In genomic region chr2:236544362-236544761, GRCh38 we compare ENCODE assay signal across 20 cellular contexts. TPM values are rescaled to one million over a fixed set of nuclear protein-coding genes. Genes with fewer than 3 reads are reported as not detected.
DNase-seq lines count a peak whose midpoint lies in the region; ATAC-seq and TF ChIP-seq lines count a peak whose summit lies in the region.
"Had no signal": no experiment of that assay in that cellular context is flagged by ENCODE, and none has a peak within 500 bp of the region (broad histone marks: within the 10 kb centered on the region; RNA-seq: fewer than 3 reads in every experiment).

No MANE protein-coding gene starts in this region.

- peaks cover 0 to 14% of the 10 kb centered on the region in 2 donors for H3K36me3 Mint-ChIP-seq in activated T-cell treated with anti-CD3 and anti-CD28 coated beads, Interleukin-2, amount 50 U/mL, for 72 hours (ENCODE audit: insufficient read depth in 2 of 2)
- peaks cover 27% of the 10 kb centered on the region for H3K36me3 Mint-ChIP-seq in activated naive CD8-positive, alpha-beta T cell treated with anti-CD3 and anti-CD28 coated beads, Interleukin-2, amount 50 U/mL, for 24 hours (ENCODE audit: low read depth)

- DNase-seq in activated T-cell treated with anti-CD3 and anti-CD28 coated beads, Interleukin-2, amount 50 U/mL, for 72 hours: no peak
- DNase-seq in activated T-cell treated with anti-CD3 and anti-CD28 coated beads, Interleukin-2, amount 50 U/mL, for 48 hours: no peak
- no peak for DNase-seq in activated naive CD8-positive, alpha-beta T cell treated with anti-CD3 and anti-CD28 coated beads, Interleukin-2, amount 50 U/mL, for 24 hours
- peak; percentile 68 for DNase-seq in posterior vena cava (ENCODE audit: low spot score)
- DNase-seq: activated gamma-delta T cell; DMS79 treated with DMSO at 0.1 percent for 48 hours; Karpas-422; mesenchymal stem cell; NCI-H1048; NCI-H2029 treated with DMSO at 0.1 percent for 48 hours; nephron progenitor cell; PC-9; SHP77 treated with DMSO at 0.1 percent for 48 hours; sigmoid colon; stimulated activated naive CD4-positive, alpha-beta T cell; tibial artery had no signal

- peak overlapping the region; percentile 97 for H3K27ac ChIP-seq in DOHH2 (ENCODE audit: low read depth, low read length)
- H3K27ac ChIP-seq: PC-9, sigmoid colon, tibial artery had no signal

- H3K79me2 ChIP-seq in DOHH2 (ENCODE audit: control insufficient read depth, low read length): peaks cover 11% of the 10 kb centered on the region; the same call in 1 of the 2 replicates

- peaks cover 3 to 4% of the 10 kb centered on the region in 2 donors for H3K9me3 Mint-ChIP-seq in activated T-cell treated with anti-CD3 and anti-CD28 coated beads, Interleukin-2, amount 50 U/mL, for 72 hours
- no peaks in the 10 kb centered on the region for H3K9me3 Mint-ChIP-seq in activated naive CD8-positive, alpha-beta T cell treated with anti-CD3 and anti-CD28 coated beads, Interleukin-2, amount 50 U/mL, for 24 hours

- H3K4me1 ChIP-seq in DOHH2 (ENCODE audit: control insufficient read depth, low read length): peaks cover 92% of the 10 kb centered on the region

- ATAC-seq in activated T-cell treated with anti-CD3 and anti-CD28 coated beads, Interleukin-2, amount 50 U/mL, for 72 hours (replicated peaks in 1 of 2): no peak
- no peak for ATAC-seq in activated naive CD8-positive, alpha-beta T cell treated with anti-CD3 and anti-CD28 coated beads, Interleukin-2, amount 50 U/mL, for 24 hours
- ATAC-seq in HG02642 (IDR thresholded peaks at IDR 0.05; ENCODE audit: poor library complexity, unreplicated experiment) (no peak), HG03159 (IDR thresholded peaks at IDR 0.05; ENCODE audit: unreplicated experiment) (no peak), HG03521 (IDR thresholded peaks at IDR 0.05; ENCODE audit: unreplicated experiment) (no peak)

- peaks cover 26% of the 10 kb centered on the region for H3F3A ChIP-seq in DOHH2 (ENCODE audit: control insufficient read depth, insufficient read depth)

- peak overlapping the region; percentile 66; the same call in 1 of the 2 replicates for H3K4me3 ChIP-seq in DOHH2 (ENCODE audit: low read length)
- H3K4me3 ChIP-seq: PC-9, sigmoid colon, tibial artery had no signal

- no peaks in the 10 kb centered on the region for H4K20me1 ChIP-seq in DOHH2 (ENCODE audit: control insufficient read depth, insufficient read depth, low read depth, low read length)

- no peak overlapping the region for H3K4me3 Mint-ChIP-seq in activated T-cell treated with anti-CD3 and anti-CD28 coated beads, Interleukin-2, amount 50 U/mL, for 72 hours
- H3K4me3 Mint-ChIP-seq in activated naive CD8-positive, alpha-beta T cell treated with anti-CD3 and anti-CD28 coated beads, Interleukin-2, amount 50 U/mL, for 24 hours: no peak overlapping the region
- H3K4me3 Mint-ChIP-seq: nephron progenitor cell had no signal

- H3K27me3 Mint-ChIP-seq in activated T-cell treated with anti-CD3 and anti-CD28 coated beads, Interleukin-2, amount 50 U/mL, for 72 hours (ENCODE audit: low read depth): no peaks in the 10 kb centered on the region
- no peaks in the 10 kb centered on the region for H3K27me3 Mint-ChIP-seq in activated naive CD8-positive, alpha-beta T cell treated with anti-CD3 and anti-CD28 coated beads, Interleukin-2, amount 50 U/mL, for 24 hours

- peak overlapping the region; percentile 84 for H3K4me2 ChIP-seq in DOHH2 (ENCODE audit: low read length)
- H3K4me2 ChIP-seq: PC-9 had no signal

- TF ChIP-seq CTCF in DOHH2 (IDR thresholded peaks at IDR 0.05; ENCODE audit: low read depth, low read length, poor library complexity, severe bottlenecking): no peak

- no peaks in the 10 kb centered on the region for H3K9me3 ChIP-seq in DOHH2 (ENCODE audit: control insufficient read depth, insufficient read depth, low read length)

- no peaks in the 10 kb centered on the region for H3K9me2 ChIP-seq in DOHH2 (replicated peaks; ENCODE audit: control insufficient read depth, low read length)

- peaks cover 87% of the 10 kb centered on the region for H3K4me1 Mint-ChIP-seq in activated T-cell treated with anti-CD3 and anti-CD28 coated beads, Interleukin-2, amount 50 U/mL, for 72 hours (ENCODE audit: low read depth)
- H3K4me1 Mint-ChIP-seq in activated naive CD8-positive, alpha-beta T cell treated with anti-CD3 and anti-CD28 coated beads, Interleukin-2, amount 50 U/mL, for 24 hours: peaks cover 92% of the 10 kb centered on the region

- H3K36me3 ChIP-seq in DOHH2 (ENCODE audit: control insufficient read depth, low read length): peaks cover 9% of the 10 kb centered on the region; the same call in 1 of the 2 replicates
- H3K36me3 ChIP-seq: sigmoid colon, tibial artery had no signal

- peak overlapping the region; percentile 94 for H3K27ac Mint-ChIP-seq in activated T-cell treated with anti-CD3 and anti-CD28 coated beads, Interleukin-2, amount 50 U/mL, for 72 hours
- peak overlapping the region; percentile 28 for H3K27ac Mint-ChIP-seq in activated naive CD8-positive, alpha-beta T cell treated with anti-CD3 and anti-CD28 coated beads, Interleukin-2, amount 50 U/mL, for 24 hours
- H3K27ac Mint-ChIP-seq: nephron progenitor cell had no signal

- H3K27me3 ChIP-seq in DOHH2 (ENCODE audit: control insufficient read depth, low read length): no peaks in the 10 kb centered on the region
- H3K27me3 ChIP-seq: sigmoid colon, tibial artery had no signal

- intact Hi-C loops in posterior vena cava (cut with DNase I): no loop called here

RNA-seq across cellular contexts. Expression of gene ACKR3, which starts 25.3 kb away (rescaled TPM):
- 1 to 10 TPM in 1 of 2 donors, under 1 TPM in 1; 0.83 to 1.0 TPM for total RNA-seq in activated T-cell treated with anti-CD3 and anti-CD28 coated beads, Interleukin-2, amount 50 U/mL, for 72 hours
- 100 to 1,000 TPM; 124 to 132 TPM for total RNA-seq in posterior vena cava

Comparison
In these comparisons a context has a peak if more than half of its experiments do, and no peak if none do; other contexts are left out.
1. RNA of gene ACKR3, which starts 25.3 kb away (total RNA-seq): 124 to 132 TPM in posterior vena cava; 0.83 to 1.0 TPM in activated T-cell treated with anti-CD3 and anti-CD28 coated beads, Interleukin-2, amount 50 U/mL, for 72 hours; every median in the first group is over 10 times any median in the second.